ENCODE assay signal across 8 cellular contexts in genomic region chr12:45990468-45991288, GRCh38. TPM values are rescaled to one million over a fixed set of nuclear protein-coding genes. Genes with fewer than 3 reads are reported as not detected.
DNase-seq lines count a peak whose midpoint lies in the region; ATAC-seq and TF ChIP-seq lines count a peak whose summit lies in the region.

SCAF11 (minus strand) TSS chr12:45990574; CDS start chr12:45964167, 26,407 bp downstream.

- H3K4me3 ChIP-seq in DOHH2 (ENCODE audit: low read length) (peak within 1 kb of the TSS; percentile 86), Peyer's patch (peak within 1 kb of the TSS; percentile 72 to 94 (median 90)), muscle layer of colon (ENCODE audit: low read depth in 1 of 2, low read length in 2 of 2) (peak within 1 kb of the TSS; percentile 94)

- H3K36me3 ChIP-seq in DOHH2 (ENCODE audit: control insufficient read depth, low read length) (peaks cover 45% of the 10 kb centered on the region), KOPT-K1 (ENCODE audit: insufficient read depth, low read length) (peaks cover 24% of the 10 kb centered on the region), Peyer's patch (no peaks in the 10 kb centered on the region), muscle layer of colon (ENCODE audit: insufficient read depth, low read length) (no peaks in the 10 kb centered on the region)

- H3K9ac ChIP-seq in muscle layer of colon (ENCODE audit: low read length): peak within 1 kb of the TSS; percentile 96

- peaks cover 5% of the 10 kb centered on the region; the same call in 1 of the 2 replicates for H3F3A ChIP-seq in DOHH2 (ENCODE audit: control insufficient read depth, insufficient read depth)

- H3K4me2 ChIP-seq in DOHH2 (ENCODE audit: low read length): peak within 1 kb of the TSS; percentile 79

- H3K4me1 ChIP-seq in DOHH2 (ENCODE audit: control insufficient read depth, low read length) (peaks cover 34% of the 10 kb centered on the region), Peyer's patch (peaks cover 3 to 35% (median 17%) of the 10 kb centered on the region in 4 donors), muscle layer of colon (ENCODE audit: insufficient read depth, low read length) (peaks cover 37% of the 10 kb centered on the region)

- DNase-seq in Peyer's patch: peak; percentile 100
- DNase-seq in activated T-cell treated with anti-CD3 and anti-CD28 coated beads, Interleukin-2, amount 50 U/mL, for 48 hours: peak; percentile 100
- peak; percentile 100 for DNase-seq in stimulated activated CD8-positive, alpha-beta memory T cell treated with anti-CD3 and anti-CD28 coated beads, Interleukin-7, amount 100 ng/mL, for 24 hours (ENCODE audit: low read depth)

- H3K27ac ChIP-seq in DOHH2 (ENCODE audit: low read depth, low read length) (peak within 1 kb of the TSS; percentile 86), KOPT-K1 (ENCODE audit: low read depth, low read length, poor library complexity, severe bottlenecking) (peak within 1 kb of the TSS; percentile 97), Peyer's patch (peak within 1 kb of the TSS; percentile 97 to 100 (median 99)), muscle layer of colon (ENCODE audit: low read depth, low read length) (peak within 1 kb of the TSS; percentile 100)

- TF ChIP-seq POLR2A in Peyer's patch (IDR thresholded peaks at IDR 0.05): peak; percentile 89 to 90

- peak; percentile 52 for ATAC-seq in GM21786 (IDR thresholded peaks at IDR 0.05; ENCODE audit: unreplicated experiment)
- ATAC-seq in esophagus mucosa: peak; percentile 98

- H3K79me2 ChIP-seq in DOHH2 (ENCODE audit: control insufficient read depth, low read length): peaks cover 51% of the 10 kb centered on the region

- no peaks in the 10 kb centered on the region for H3K9me2 ChIP-seq in DOHH2 (replicated peaks; ENCODE audit: control insufficient read depth, low read length)

- H4K20me1 ChIP-seq in DOHH2 (ENCODE audit: control insufficient read depth, insufficient read depth, low read depth, low read length): peaks cover 17% of the 10 kb centered on the region

- no peaks in the 10 kb centered on the region for H3K27me3 ChIP-seq in DOHH2 (ENCODE audit: control insufficient read depth, low read length)
- no peaks in the 10 kb centered on the region for H3K27me3 ChIP-seq in Peyer's patch
- H3K27me3 ChIP-seq in muscle layer of colon (ENCODE audit: control insufficient read depth in 1 of 2, insufficient read depth in 2 of 2, low read length in 2 of 2): no peaks in the 10 kb centered on the region

- peak; percentile 90 for TF ChIP-seq CTCF in DOHH2 (IDR thresholded peaks at IDR 0.05; ENCODE audit: low read depth, low read length, poor library complexity, severe bottlenecking)
- peak; percentile 97 to 100 (median 99) for TF ChIP-seq CTCF in Peyer's patch (IDR thresholded peaks at IDR 0.05)

- H3K9me3 ChIP-seq in DOHH2 (ENCODE audit: control insufficient read depth, insufficient read depth, low read length) (no peaks in the 10 kb centered on the region), KOPT-K1 (ENCODE audit: insufficient read depth, low read length, poor library complexity, severe bottlenecking) (no peaks in the 10 kb centered on the region), Peyer's patch (no peaks in the 10 kb centered on the region), muscle layer of colon (ENCODE audit: low read length) (no peaks in the 10 kb centered on the region)

RNA-seq across cellular contexts. Expression of gene SCAF11, which starts in this region (rescaled TPM):
- total RNA-seq in Peyer's patch: 100 to 1,000 TPM in 3 of 4 donors, 10 to 100 TPM in 1; 93.3 to 277 (median 210) TPM
- 64.8 TPM for total RNA-seq in esophagus mucosa

Comparison
In these comparisons a context has a peak if more than half of its experiments do, and no peak if none do; other contexts are left out.
1. Peak in every context shown above with its lines: DNase-seq, ATAC-seq, H3K4me3 ChIP-seq and H3K27ac ChIP-seq.